Comparison of ENCODE assay signal across 9 cellular contexts in the genomic region with DNA sequence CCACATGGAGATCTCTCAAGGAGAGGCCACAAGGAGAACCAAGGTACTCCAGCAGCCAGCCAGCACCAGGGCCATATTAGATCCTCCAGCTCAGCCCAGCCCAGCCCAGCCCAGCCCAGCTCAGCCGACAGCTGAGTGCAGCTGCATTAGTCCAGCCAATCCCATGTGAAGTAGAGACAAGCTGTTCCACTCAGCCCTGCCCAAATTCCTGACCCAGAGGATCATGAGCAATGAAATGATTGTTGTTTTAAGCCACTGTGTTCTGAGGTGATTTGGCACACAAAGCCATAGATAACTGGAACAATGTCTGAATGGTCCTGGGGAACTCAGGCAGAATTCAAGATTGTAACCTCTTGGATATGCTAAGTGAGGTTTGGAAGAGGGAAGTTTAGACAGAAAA. TPM values are rescaled to one million over a fixed set of nuclear protein-coding genes. Genes with fewer than 3 reads are reported as not detected.
A peak's percentile ranks its signal among the peaks of the same experiment; 100 is the strongest.
DNase-seq lines count a peak whose midpoint lies in the region; ATAC-seq and TF ChIP-seq lines count a peak whose summit lies in the region.
"Had no signal": no experiment of that assay in that cellular context is flagged by ENCODE, and none has a peak within 500 bp of the region (broad histone marks: within the 10 kb centered on the region; RNA-seq: fewer than 3 reads in every experiment).

No MANE protein-coding gene starts in this region.

- in situ Hi-C loops in Caki2 (cut with HindIII; ENCODE audit: low pct_unique_long_range_greater_than_20kb, low sequenced_read_pairs) = no loop called here
- in situ Hi-C loops in GM13977 (cut with MboI; ENCODE audit: low pct_unique_long_range_greater_than_20kb, low sequenced_read_pairs, unreplicated experiment) = no loop called here

- no peak for TF ChIP-seq POLR2A in ovary (IDR thresholded peaks at IDR 0.05)

- H3K4me3 ChIP-seq in ovary = no peak overlapping the region
- H3K4me3 ChIP-seq: esophagus muscularis mucosa had no signal

- intact Hi-C loops in ovary (cut with DNase I) = no loop called here

- DNase-seq in Caki2 (ENCODE audit: low read depth) (peak; percentile 70), SW480 (ENCODE audit: low spot score) (peak; percentile 39), foreskin keratinocyte (peak; percentile 62 to 90), ovary (peak in 3 of 5 donors; percentile 9 to 36 (median 23)), NCI-H2227 treated with DMSO at 0.1 percent for 48 hours (lab: John Stamatoyannopoulos, UW) (no peak), GM13977 (ENCODE audit: low spot score) (no peak)

- no peak for TF ChIP-seq CTCF in foreskin keratinocyte (conservative IDR thresholded peaks at IDR 0.05)
- TF ChIP-seq CTCF in ovary (IDR thresholded peaks at IDR 0.05) = no peak
- no peak for TF ChIP-seq CTCF in GM13977 (IDR thresholded peaks at IDR 0.05; ENCODE audit: extremely low read depth, insufficient read depth, missing control alignments)

- no peaks in the 10 kb centered on the region for H3K9me3 ChIP-seq in ovary
- H3K9me3 ChIP-seq: esophagus muscularis mucosa had no signal

- 6 to 13% (median 9%) methylated on average over 1 of the region's 1 CpG for WGBS in ovary, 3 donors

- H3K27me3 ChIP-seq in foreskin keratinocyte (no peaks in the 10 kb centered on the region), ovary (no peaks in the 10 kb centered on the region)
- H3K27me3 ChIP-seq: esophagus muscularis mucosa had no signal

- no peaks in the 10 kb centered on the region for H3K36me3 ChIP-seq in ovary
- H3K36me3 ChIP-seq: esophagus muscularis mucosa had no signal

- H3K4me1 ChIP-seq in foreskin keratinocyte (peaks cover 18% of the 10 kb centered on the region), ovary (ENCODE audit: insufficient read depth) (no peaks in the 10 kb centered on the region)

- H3K27ac ChIP-seq in foreskin keratinocyte (peak overlapping the region; percentile 59), ovary (no peak overlapping the region)

- ATAC-seq in foreskin keratinocyte = peak; percentile 89
- no peak for ATAC-seq in HG02840 (IDR thresholded peaks at IDR 0.05; ENCODE audit: low FRiP score, unreplicated experiment)
- ATAC-seq in GM18517 (IDR thresholded peaks at IDR 0.05; ENCODE audit: unreplicated experiment) = no peak

- TF ChIP-seq EP300 in ovary (IDR thresholded peaks at IDR 0.05) = no peak

RNA-seq across cellular contexts. Expression of a gene that starts 59.5 kb away (rescaled TPM):
- total RNA-seq in Caki2 (2014; rRNA removed; shearing (Covaris generic); ENCODE audit: low replicate concordance) = 2.6 and 4.3 TPM in 2 replicates
- total RNA-seq in foreskin keratinocyte (7.3 and 8.2 TPM in 2 replicates), ovary (1 to 10 TPM in 5 of 7 donors, under 1 TPM in 2; 0.58 to 9.7 (median 2.3) TPM)
- polyA plus RNA-seq in foreskin keratinocyte (3.2 and 3.3 TPM in 2 replicates), ovary (1 to 10 TPM; 2.7 to 4.1 TPM)

Comparison
In these comparisons a context has a peak if more than half of its experiments do, and no peak if none do; other contexts are left out.
1. DNase-seq: peak in Caki2 (single experiment), SW480 (single experiment), foreskin keratinocyte (2 of 2) and ovary (3 of 5); none in NCI-H2227 treated with DMSO at 0.1 percent for 48 hours (single experiment) and GM13977 (single experiment).